Comparison of ENCODE assay signal across 8 cellular contexts in the genomic region with DNA sequence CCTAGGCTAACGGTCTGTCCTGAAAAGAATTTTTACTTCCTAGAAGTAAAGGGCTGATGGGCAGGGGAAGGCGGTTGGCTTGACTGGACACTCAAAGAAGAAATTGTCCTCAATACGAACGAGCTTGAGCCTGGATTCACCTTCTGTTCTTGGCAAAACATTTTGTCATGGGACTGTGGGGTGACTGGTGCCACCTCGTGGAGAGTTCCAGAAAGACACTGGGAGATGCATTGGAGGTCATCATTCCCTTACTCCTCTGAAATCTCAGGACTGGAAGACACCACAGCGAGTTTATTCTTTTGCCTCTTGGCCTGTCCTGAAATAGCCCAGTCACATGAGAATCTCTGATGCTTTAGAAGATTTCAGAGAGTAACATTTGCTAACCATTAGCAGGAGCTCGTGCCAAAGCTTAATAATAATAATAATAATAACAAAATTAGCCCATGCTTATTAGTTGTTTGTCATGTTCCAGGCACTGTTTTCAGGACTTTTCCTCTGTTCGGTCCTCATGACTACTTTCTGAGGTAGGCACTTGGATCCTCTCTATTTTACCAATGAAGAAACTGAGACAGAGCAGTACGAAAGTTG. TPM values are rescaled to one million over a fixed set of nuclear protein-coding genes. Genes with fewer than 3 reads are reported as not detected.
DNase-seq lines count a peak whose midpoint lies in the region; ATAC-seq and TF ChIP-seq lines count a peak whose summit lies in the region.

No MANE protein-coding gene starts in this region.

- no peak overlapping the region for H3K9ac ChIP-seq in parathyroid adenoma

- H3K9me3 ChIP-seq in parathyroid adenoma (ENCODE audit: control insufficient read depth, low read length) = no peaks in the 10 kb centered on the region

- DNase-seq in D341Med (ENCODE audit: low spot score) (peak; percentile 74), NOMO-1 treated with DMSO at 0.1 percent for 48 hours (lab: John Stamatoyannopoulos, UW; ENCODE audit: unreplicated experiment) (peak; percentile 13), germinal center (ENCODE audit: low spot score) (peak; percentile 62)
- peak; percentile 11 for DNase-seq in activated T-cell treated with anti-CD3 and anti-CD28 coated beads, Interleukin-2, amount 50 U/mL, for 4 hours

- no peaks in the 10 kb centered on the region for H3K27me3 ChIP-seq in parathyroid adenoma (ENCODE audit: control insufficient read depth, insufficient read depth, low read length)

- no peaks in the 10 kb centered on the region for H3K79me2 ChIP-seq in parathyroid adenoma

- H3K4me3 ChIP-seq in parathyroid adenoma (ENCODE audit: low read depth, low read length) = no peak overlapping the region

- ATAC-seq in GM19372 (IDR thresholded peaks at IDR 0.05; ENCODE audit: low read depth, unreplicated experiment) (peak; percentile 75), HG03520 (IDR thresholded peaks at IDR 0.05; ENCODE audit: unreplicated experiment) (peak; percentile 83), HG03469 (IDR thresholded peaks at IDR 0.05; ENCODE audit: unreplicated experiment) (no peak)
- no peak for ATAC-seq in activated T-cell treated with anti-CD3 and anti-CD28 coated beads, Interleukin-2, amount 50 U/mL, for 4 hours

- H3K36me3 ChIP-seq in parathyroid adenoma (ENCODE audit: control insufficient read depth, insufficient read depth, low read length) = no peaks in the 10 kb centered on the region

- peaks cover 14% of the 10 kb centered on the region for H3K4me1 Mint-ChIP-seq in activated T-cell treated with anti-CD3 and anti-CD28 coated beads, Interleukin-2, amount 50 U/mL, for 4 hours (ENCODE audit: low read depth)

- peaks cover 8% of the 10 kb centered on the region for H3K36me3 Mint-ChIP-seq in activated T-cell treated with anti-CD3 and anti-CD28 coated beads, Interleukin-2, amount 50 U/mL, for 4 hours (ENCODE audit: insufficient read depth)

- peak overlapping the region; percentile 38 for H2AFZ ChIP-seq in parathyroid adenoma

- peak; percentile 88 for TF ChIP-seq CTCF in parathyroid adenoma (IDR thresholded peaks at IDR 0.05)

- peaks cover 14% of the 10 kb centered on the region for H3K9me3 Mint-ChIP-seq in activated T-cell treated with anti-CD3 and anti-CD28 coated beads, Interleukin-2, amount 50 U/mL, for 4 hours

- no peak overlapping the region for H3K4me3 Mint-ChIP-seq in activated T-cell treated with anti-CD3 and anti-CD28 coated beads, Interleukin-2, amount 50 U/mL, for 4 hours

- no peak overlapping the region for H3K27ac ChIP-seq in parathyroid adenoma

- H3K4me1 ChIP-seq in parathyroid adenoma = no peaks in the 10 kb centered on the region

- no peak overlapping the region for H3K4me2 ChIP-seq in parathyroid adenoma (ENCODE audit: low read length)

- H3K27me3 Mint-ChIP-seq in activated T-cell treated with anti-CD3 and anti-CD28 coated beads, Interleukin-2, amount 50 U/mL, for 4 hours (ENCODE audit: low read depth) = no peaks in the 10 kb centered on the region

RNA-seq across cellular contexts. Expression of a gene that starts 44.5 kb away (rescaled TPM):
- total RNA-seq in activated T-cell treated with anti-CD3 and anti-CD28 coated beads, Interleukin-2, amount 50 U/mL, for 4 hours = 1 to 10 TPM; 4.8 to 5.4 (median 5.0) TPM

Comparison
In these comparisons a context has a peak if more than half of its experiments do, and no peak if none do; other contexts are left out.
1. DNase-seq: peak in every context shown above with its lines; median percentile 74 in D341Med; 62 in germinal center; 13 in NOMO-1 treated with DMSO at 0.1 percent for 48 hours; 11 in activated T-cell treated with anti-CD3 and anti-CD28 coated beads, Interleukin-2, amount 50 U/mL, for 4 hours.
2. ATAC-seq: peak in GM19372 (single experiment) and HG03520 (single experiment); none in activated T-cell treated with anti-CD3 and anti-CD28 coated beads, Interleukin-2, amount 50 U/mL, for 4 hours (0 of 2) and HG03469 (single experiment).